ENCODE assay signal across 20 cellular contexts in the genomic region with DNA sequence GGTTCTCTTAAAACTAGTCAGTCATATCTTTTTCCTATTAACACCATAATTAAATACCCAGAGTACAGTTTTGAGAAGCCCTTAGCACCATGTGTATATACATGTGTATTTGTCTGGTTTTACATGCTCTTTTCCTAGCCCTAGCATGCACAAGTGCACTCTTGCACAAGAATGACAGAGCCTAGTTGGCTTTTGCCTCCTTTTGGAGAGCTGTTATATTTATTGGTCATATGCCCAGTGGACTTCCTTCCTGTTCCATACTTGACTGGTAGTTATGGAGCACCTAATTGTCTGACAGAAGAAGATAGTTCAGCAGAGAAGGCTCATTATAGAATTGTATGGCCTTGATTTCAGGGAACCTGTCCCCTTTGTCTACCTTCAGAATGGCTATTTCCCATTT.
A peak's percentile ranks its signal among the peaks of the same experiment; 100 is the strongest.
DNase-seq lines count a peak whose midpoint lies in the region; ATAC-seq, FAIRE-seq and TF ChIP-seq lines count a peak whose summit lies in the region.
"Had no signal": no experiment of that assay in that cellular context is flagged by ENCODE, and none has a peak within 500 bp of the region (broad histone marks: within the 10 kb centered on the region; RNA-seq: fewer than 3 reads in every experiment).

No MANE protein-coding gene starts in this region.

- in situ Hi-C loops in G401 (cut with HindIII; ENCODE audit: low sequenced_read_pairs) = no loop called here

- POLR2A ChIA-PET in endothelial cell of umbilical vein (lab: Charles Lee) = no interaction called here

- no peak overlapping the region for H2AFZ ChIP-seq in endothelial cell of umbilical vein (ENCODE audit: low read depth, low read length)

- H3K27me3 ChIP-seq in MG63 (no peaks in the 10 kb centered on the region), endothelial cell of umbilical vein (ENCODE audit: control insufficient read depth in 2 of 2, insufficient read depth in 2 of 2, low read length in 2 of 2) (no peaks in the 10 kb centered on the region), small intestine (ENCODE audit: control insufficient read depth in 2 of 2, insufficient read depth in 2 of 2, low read length in 2 of 2) (no peaks in the 10 kb centered on the region)

- no peaks in the 10 kb centered on the region for H4K20me1 ChIP-seq in endothelial cell of umbilical vein (replicated peaks; ENCODE audit: control insufficient read depth, extremely low read depth, insufficient read depth, low read length)

- no peak for TF ChIP-seq CTCF in endothelial cell of umbilical vein (IDR thresholded peaks at IDR 0.05; ENCODE audit: extremely low read depth in 1 of 2, insufficient read depth in 1 of 2, low read depth in 1 of 2, low read length in 2 of 2)

- H3K9ac ChIP-seq in endothelial cell of umbilical vein (replicated peaks; ENCODE audit: extremely low read depth, insufficient read depth, low read length) = no peak overlapping the region

- H3K27ac ChIP-seq in endothelial cell of umbilical vein (ENCODE audit: insufficient read depth, low read depth, low read length) (no peak overlapping the region), small intestine (ENCODE audit: low read depth in 1 of 2, low read length in 1 of 2) (no peak overlapping the region)

- H3K4me2 ChIP-seq in endothelial cell of umbilical vein (ENCODE audit: insufficient read depth, low read length) = no peak overlapping the region

- intact Hi-C loops in endothelial cell of umbilical vein (cut with micrococcal nuclease) = no loop called here

- dilution Hi-C loops in endothelial cell of umbilical vein (cut with MboI; ENCODE audit: extremely low pct_ligation_motif_present, low sequenced_read_pairs) = no loop called here

- ATAC-seq in GM18868 (IDR thresholded peaks at IDR 0.05; ENCODE audit: unreplicated experiment) = no peak
- ATAC-seq: PC-3, SK-N-SH treated with all-trans-retinoic acid at 6 μM for 48 hours had no signal

- H3K4me3 ChIP-seq in MG63 = no peak overlapping the region
- H3K4me3 ChIP-seq in endothelial cell of umbilical vein (replicated peaks in 1 of 3; ENCODE audit: insufficient read depth in 1 of 3, low read depth in 1 of 3, low read length in 3 of 3) = no peak overlapping the region
- no peak overlapping the region for H3K4me3 ChIP-seq in small intestine (ENCODE audit: low read depth in 1 of 2, low read length in 2 of 2)

- CTCF ChIA-PET in endothelial cell of umbilical vein (lab: Charles Lee) = interaction anchor here (2.3 kb wide), 1 partner anchor 21 kb away, joined by 9 read pairs; no protein-coding TSS in a partner anchor

- H3K79me2 ChIP-seq in endothelial cell of umbilical vein (ENCODE audit: control insufficient read depth, insufficient read depth, low read length) = no peaks in the 10 kb centered on the region

- TF ChIP-seq POLR2A in endothelial cell of umbilical vein (IDR thresholded peaks at IDR 0.05; ENCODE audit: low read depth, low read length) = no peak

- DNase-seq in G401 (ENCODE audit: low spot score) = peak; percentile 2
- DNase-seq in MG63 = peak; percentile 1
- DNase-seq in endothelial cell of umbilical vein (ENCODE audit: low read depth, low spot score) = peak; percentile 3
- peak; percentile 26 for DNase-seq in iris pigment epithelial cell (ENCODE audit: low read depth)
- no peak for DNase-seq in DMS53 (lab: John Stamatoyannopoulos, UW)
- no peak for DNase-seq in small intestine
- no peak for DNase-seq in HCEC 1CT
- DNase-seq: GF-D8, GOT3, NCI-H1092, NCI-H146, NCI-H2081 treated with DMSO at 0.1 percent for 48 hours, NCI-H510A, NCI-H748 treated with DMSO at 0.1 percent for 48 hours, PC-3, RPMI8226, SHP77 treated with DMSO at 0.1 percent for 48 hours, T-helper 1 cell had no signal

- no peaks in the 10 kb centered on the region for H3K9me1 ChIP-seq in endothelial cell of umbilical vein (replicated peaks; ENCODE audit: control insufficient read depth, extremely low read depth, insufficient read depth, low read length)

- no peaks in the 10 kb centered on the region for H3K36me3 ChIP-seq in MG63
- H3K36me3 ChIP-seq in endothelial cell of umbilical vein (ENCODE audit: control insufficient read depth in 2 of 2, extremely low read depth in 1 of 2, insufficient read depth in 2 of 2, low read length in 2 of 2) = no peaks in the 10 kb centered on the region
- H3K36me3 ChIP-seq in small intestine (ENCODE audit: control insufficient read depth in 2 of 2, insufficient read depth in 2 of 2, low read length in 2 of 2) = no peaks in the 10 kb centered on the region

- no peaks in the 10 kb centered on the region for H3K9me3 ChIP-seq in MG63
- H3K9me3 ChIP-seq in endothelial cell of umbilical vein (replicated peaks; ENCODE audit: control insufficient read depth, insufficient read depth, low read length) = no peaks in the 10 kb centered on the region
- no peaks in the 10 kb centered on the region for H3K9me3 ChIP-seq in small intestine (ENCODE audit: control insufficient read depth, low read depth)

- H3K4me1 ChIP-seq in endothelial cell of umbilical vein (ENCODE audit: control insufficient read depth, extremely low read depth, insufficient read depth, low read length) (peaks cover 3% of the 10 kb centered on the region), small intestine (ENCODE audit: control insufficient read depth in 2 of 2, insufficient read depth in 1 of 2, low read depth in 1 of 2, low read length in 1 of 2) (no peaks in the 10 kb centered on the region)

- BruUV-seq in endothelial cell of umbilical vein (replicated peaks; lab: Mats Ljungman, UMichigan) = no TSS peak

- FAIRE-seq in endothelial cell of umbilical vein (lab: Jason Lieb, UNC) (no peak), small intestine (lab: Jason Lieb, UNC) (no peak)

TF ChIP-seq in endothelial cell of umbilical vein, 7 proteins besides CTCF, POLR2A, EP300 and RAD21:
- TF ChIP-seq POLR2AphosphoS5 (IDR thresholded peaks at IDR 0.05; ENCODE audit: insufficient read depth, low read depth, low read length) (no peak), GATA2 (IDR thresholded peaks at IDR 0.05; ENCODE audit: insufficient read depth, insufficient read length, low read depth, low read length) (no peak), JUN (IDR thresholded peaks at IDR 0.05; ENCODE audit: borderline replicate concordance, insufficient read depth, insufficient read length, low read depth) (no peak), EZH2 (IDR thresholded peaks at IDR 0.05; ENCODE audit: borderline replicate concordance, low read depth, low read length, severe bottlenecking) (no peak), FOS (IDR thresholded peaks at IDR 0.05; ENCODE audit: borderline replicate concordance, insufficient read depth, low read length) (no peak), MYC (IDR thresholded peaks at IDR 0.05; ENCODE audit: low read depth, low read length) (no peak)
- TF ChIP-seq, protein P1, sequence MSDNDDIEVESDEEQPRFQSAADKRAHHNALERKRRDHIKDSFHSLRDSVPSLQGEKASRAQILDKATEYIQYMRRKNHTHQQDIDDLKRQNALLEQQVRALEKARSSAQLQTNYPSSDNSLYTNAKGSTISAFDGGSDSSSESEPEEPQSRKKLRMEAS (IDR thresholded peaks at IDR 0.05; ENCODE audit: insufficient read depth, insufficient read length) = no peak

Comparison
In these comparisons a context has a peak if more than half of its experiments do, and no peak if none do; other contexts are left out.
1. DNase-seq: peak in G401 (single experiment), MG63 (single experiment), endothelial cell of umbilical vein (single experiment) and iris pigment epithelial cell (single experiment); none in DMS53 (single experiment), small intestine (single experiment) and HCEC 1CT (single experiment).